ENCODE assay signal across 8 cellular contexts in genomic region chr1:223846668-223847007, GRCh38. TPM values are rescaled to one million over a fixed set of nuclear protein-coding genes. Genes with fewer than 3 reads are reported as not detected.
DNase-seq lines count a peak whose midpoint lies in the region; ATAC-seq and TF ChIP-seq lines count a peak whose summit lies in the region.

No MANE protein-coding gene starts in this region.

- TF ChIP-seq POLR2A in tibial nerve (IDR thresholded peaks at IDR 0.05) = no peak

- ATAC-seq in Right ventricle myocardium inferior = peak; percentile 28
- no peak for ATAC-seq in HG02885 (IDR thresholded peaks at IDR 0.05; ENCODE audit: poor library complexity, unreplicated experiment)
- no peak for ATAC-seq in HG03135 (IDR thresholded peaks at IDR 0.05; ENCODE audit: unreplicated experiment)

- peaks cover 5 to 44% (median 27%) of the 10 kb centered on the region in 4 donors for H3K4me1 ChIP-seq in tibial nerve

- no peaks in the 10 kb centered on the region for H3K27me3 ChIP-seq in tibial nerve

- DNase-seq in Right ventricle myocardium inferior (ENCODE audit: missing footprints) (no peak), cardiac septum (ENCODE audit: low spot score) (no peak), OCI-M1 (lab: John Stamatoyannopoulos, UW) (peak; percentile 80), chondrocyte (ENCODE audit: low spot score) (no peak), lung microvascular endothelial cell (ENCODE audit: low read depth in 2 of 2) (peak; percentile 37 to 47), tibial nerve (ENCODE audit: low spot score in 2 of 2) (no peak)

- peak overlapping the region; percentile 81 for H3K4me3 Mint-ChIP-seq in chondrocyte (ENCODE audit: unreplicated experiment)

- no peak for TF ChIP-seq CTCF in chondrocyte (IDR thresholded peaks at IDR 0.05)
- TF ChIP-seq CTCF in tibial nerve (IDR thresholded peaks at IDR 0.05) = no peak

- TF ChIP-seq EP300 in tibial nerve (IDR thresholded peaks at IDR 0.05) = no peak

- no peaks in the 10 kb centered on the region for H3K36me3 Mint-ChIP-seq in chondrocyte (ENCODE audit: low read depth)

- no peaks in the 10 kb centered on the region for H3K9me3 ChIP-seq in tibial nerve

- H3K4me3 ChIP-seq in tibial nerve = peak overlapping the region; percentile 77 to 92 (median 88)

- peak overlapping the region; percentile 97 for H3K27ac Mint-ChIP-seq in chondrocyte (ENCODE audit: unreplicated experiment)

- 14 to 15% methylated on average over 5 of the region's 5 CpGs for WGBS in tibial nerve, 2 donors

- H3K9me3 Mint-ChIP-seq in chondrocyte (ENCODE audit: low read depth) = no peaks in the 10 kb centered on the region

- H3K27ac ChIP-seq in tibial nerve = peak overlapping the region; percentile 98 to 100 (median 99)

- intact Hi-C loops in Right ventricle myocardium inferior (cut with DNase I) = loop anchor here (1.0 to 5.0 kb wide), 2 partner anchors 41 to 134 kb away; partner anchors contain the start of gene CAPN2
- intact Hi-C loops in cardiac septum (cut with DNase I) = loop anchor here (2.0 to 5.0 kb wide), 3 partner anchors 34 to 76 kb away; no protein-coding TSS in a partner anchor

- no peaks in the 10 kb centered on the region for H3K27me3 Mint-ChIP-seq in chondrocyte (ENCODE audit: low read depth)

- H3K36me3 ChIP-seq in tibial nerve = no peaks in the 10 kb centered on the region

- peaks cover 31% of the 10 kb centered on the region for H3K4me1 Mint-ChIP-seq in chondrocyte (ENCODE audit: low read depth)

RNA-seq across cellular contexts. Expression of gene TP53BP2, which starts 0.9 kb away (rescaled TPM):
- total RNA-seq in Right ventricle myocardium inferior = 18.7 TPM
- total RNA-seq in cardiac septum = 24.9 TPM
- total RNA-seq in chondrocyte = 41.3 to 47.4 TPM (median 42.6 TPM) in 3 replicates
- 13.7 and 21.8 TPM in 2 replicates for total RNA-seq in lung microvascular endothelial cell
- total RNA-seq in tibial nerve = 10 to 100 TPM; 33.9 to 73.2 (median 52.3) TPM

Comparison
In these comparisons a context has a peak if more than half of its experiments do, and no peak if none do; other contexts are left out.
1. DNase-seq: peak in OCI-M1 (single experiment) and lung microvascular endothelial cell (2 of 2); none in Right ventricle myocardium inferior (single experiment), cardiac septum (single experiment), chondrocyte (single experiment) and tibial nerve (0 of 2).